8 cellular contexts compared by ENCODE assay signal in genomic region chr10:47553214-47553859, GRCh38. TPM values are rescaled to one million over a fixed set of nuclear protein-coding genes. Genes with fewer than 3 reads are reported as not detected.
DNase-seq lines count a peak whose midpoint lies in the region; ATAC-seq and TF ChIP-seq lines count a peak whose summit lies in the region.
"Not testable (repeated sequence)": the region's sequence is repeated elsewhere in the genome, so short reads cannot be mapped to it uniquely, and the experiment has no call there.

No MANE protein-coding gene starts in this region.

- peak; percentile 64 for TF ChIP-seq POLR2A in NB4 (IDR thresholded peaks at IDR 0.05; ENCODE audit: extremely low read depth, insufficient read length)
- not testable (repeated sequence) for TF ChIP-seq POLR2A in suprapubic skin (IDR thresholded peaks at IDR 0.05)

- H3K27ac ChIP-seq in SK-N-SH (ENCODE audit: low read depth in 2 of 2, low read length in 1 of 2) (peak overlapping the region; percentile 88 to 90), suprapubic skin (peak overlapping the region; percentile 92)

- H3K27me3 Mint-ChIP-seq in glutamatergic neuron (ENCODE audit: unreplicated experiment), result not testable (repeated sequence)

- H3K36me3 ChIP-seq in GM06990 (ENCODE audit: control insufficient read depth, insufficient read depth, low read length); SK-N-SH (replicated peaks in 1 of 2; ENCODE audit: control insufficient read depth in 1 of 2, insufficient read depth in 2 of 2, low read length in 1 of 2); suprapubic skin: not testable (repeated sequence)

- peaks cover 10% of the 10 kb centered on the region; the same call in 1 of the 2 replicates for H3K79me2 ChIP-seq in SK-N-SH (ENCODE audit: insufficient read depth)

- not testable (repeated sequence) for H3K27me3 ChIP-seq in GM06990 (replicated peaks; ENCODE audit: control insufficient read depth, insufficient read depth, low read length); SK-N-SH (ENCODE audit: insufficient read depth); suprapubic skin

- not testable (repeated sequence) for H3K4me1 ChIP-seq in SK-N-SH (ENCODE audit: control insufficient read depth in 1 of 2, insufficient read depth in 2 of 2, low read depth in 1 of 2, low read length in 1 of 2); suprapubic skin

- H3K9me3 Mint-ChIP-seq in activated naive CD4-positive, alpha-beta T cell treated with anti-CD3 and anti-CD28 coated beads, Interleukin-2, amount 50 U/mL, for 72 hours; glutamatergic neuron (ENCODE audit: unreplicated experiment): not testable (repeated sequence)

- not testable (repeated sequence) for H3K9me2 ChIP-seq in SK-N-SH

- ATAC-seq in HG02588 (IDR thresholded peaks at IDR 0.05; ENCODE audit: unreplicated experiment) (peak; percentile 82), omental fat pad (ENCODE audit: low FRiP score) (peak; percentile 87)
- peak; percentile 85 to 90 for ATAC-seq in activated naive CD4-positive, alpha-beta T cell treated with anti-CD3 and anti-CD28 coated beads, Interleukin-2, amount 50 U/mL, for 72 hours

- peaks cover 10% of the 10 kb centered on the region for H3F3A ChIP-seq in SK-N-SH (replicated peaks; ENCODE audit: insufficient read depth)

- peak overlapping the region; percentile 91 for H3K9ac ChIP-seq in SK-N-SH

- H3K36me3 Mint-ChIP-seq in activated naive CD4-positive, alpha-beta T cell treated with anti-CD3 and anti-CD28 coated beads, Interleukin-2, amount 50 U/mL, for 72 hours; glutamatergic neuron (ENCODE audit: unreplicated experiment): not testable (repeated sequence)

- not testable (repeated sequence) for TF ChIP-seq RAD21 in SK-N-SH (IDR thresholded peaks at IDR 0.05; ENCODE audit: low read length)

- peak overlapping the region; percentile 83 for H3K4me2 ChIP-seq in SK-N-SH

- peak overlapping the region; percentile 96 for H3K4me3 Mint-ChIP-seq in glutamatergic neuron (ENCODE audit: unreplicated experiment)

- TF ChIP-seq CTCF in GM06990 (IDR thresholded peaks at IDR 0.05; ENCODE audit: insufficient read depth, low read length, poor library complexity, severe bottlenecking); NB4 (IDR thresholded peaks at IDR 0.05; ENCODE audit: low read depth, low read length); SK-N-SH (IDR thresholded peaks at IDR 0.05); glutamatergic neuron (IDR thresholded peaks at IDR 0.05; ENCODE audit: partially characterized antibody, unreplicated experiment); omental fat pad (IDR thresholded peaks at IDR 0.05); suprapubic skin (IDR thresholded peaks at IDR 0.05): not testable (repeated sequence)

- TF ChIP-seq EP300 in SK-N-SH (IDR thresholded peaks at IDR 0.05; ENCODE audit: borderline replicate concordance in 1 of 2, low read depth in 1 of 2, low read length in 1 of 2); suprapubic skin (IDR thresholded peaks at IDR 0.05): not testable (repeated sequence)

- H3K4me1 Mint-ChIP-seq in glutamatergic neuron (ENCODE audit: low read depth, unreplicated experiment), result not testable (repeated sequence)

- H3K27ac Mint-ChIP-seq in activated naive CD4-positive, alpha-beta T cell treated with anti-CD3 and anti-CD28 coated beads, Interleukin-2, amount 50 U/mL, for 72 hours, result peak overlapping the region; percentile 91 to 97
- H3K27ac Mint-ChIP-seq in glutamatergic neuron (ENCODE audit: unreplicated experiment), result peak overlapping the region; percentile 98

- POLR2A ChIA-PET in SK-N-SH (lab: Yijun Ruan, JAX), result not testable (repeated sequence)

- peak overlapping the region; percentile 70; the same call in 1 of the 2 replicates for H2AFZ ChIP-seq in SK-N-SH (ENCODE audit: low read depth)

- 6% methylated on average over 7 of the region's 60 CpGs for WGBS in SK-N-SH (ENCODE audit: low lambda C conversion rate)
- WGBS in suprapubic skin, result under 1% methylated on average over 25 of the region's 60 CpGs

- not testable (repeated sequence) for H4K20me1 ChIP-seq in SK-N-SH (ENCODE audit: insufficient read depth)

- DNase-seq in GM06990 (ENCODE audit: extremely low read depth, insufficient read length) (peak; percentile 82), NB4 (ENCODE audit: low read depth) (peak; percentile 84), SK-N-SH (peak; percentile 68), glutamatergic neuron (peak; percentile 92), suprapubic skin (ENCODE audit: low spot score in 2 of 2) (peak; percentile 90 to 92)
- DNase-seq in activated naive CD4-positive, alpha-beta T cell treated with anti-CD3 and anti-CD28 coated beads, Interleukin-2, amount 50 U/mL, for 72 hours (ENCODE audit: low spot score in 2 of 2), result peak; percentile 74 to 83
- not testable (repeated sequence) for DNase-seq in omental fat pad (ENCODE audit: low spot score)

- H3K9me3 ChIP-seq in SK-N-SH, suprapubic skin: not testable (repeated sequence)

- CTCF ChIA-PET in SK-N-SH (lab: Yijun Ruan, JAX), result not testable (repeated sequence)

- peak overlapping the region; percentile 80 for H3K4me3 ChIP-seq in GM06990 (replicated peaks; ENCODE audit: low read depth, low read length)
- H3K4me3 ChIP-seq in NB4 (ENCODE audit: low read depth, low read length), result peak overlapping the region; percentile 77
- H3K4me3 ChIP-seq in SK-N-SH (ENCODE audit: low read depth in 2 of 2, low read length in 1 of 2), result peak overlapping the region; percentile 70 to 89
- H3K4me3 ChIP-seq in suprapubic skin, result peak overlapping the region; percentile 71

TF ChIP-seq in SK-N-SH, 30 proteins besides CTCF, POLR2A, EP300 and RAD21:
- peak; percentile 36 for TF ChIP-seq CHD2 (IDR thresholded peaks at IDR 0.05; ENCODE audit: low read length, partially characterized antibody)
- TF ChIP-seq TCF12 (IDR thresholded peaks at IDR 0.05), result peak; percentile 25; the same call in 1 of the 2 replicates
- peak; percentile 86 for TF ChIP-seq GABPA (IDR thresholded peaks at IDR 0.05; ENCODE audit: low read depth)
- 0 out of 2 replicates have a peak, but pooled peaks have one; percentile 39 for TF ChIP-seq MXI1 (IDR thresholded peaks at IDR 0.05; ENCODE audit: low read depth, low read length)
- peak; percentile 93 for TF ChIP-seq TAF1 (IDR thresholded peaks at IDR 0.05; ENCODE audit: borderline replicate concordance, low read depth, low read length)
- TF ChIP-seq POLR2AphosphoS5 (IDR thresholded peaks at IDR 0.05; ENCODE audit: low read depth, low read length), result peak; percentile 76
- TF ChIP-seq, protein P1, sequence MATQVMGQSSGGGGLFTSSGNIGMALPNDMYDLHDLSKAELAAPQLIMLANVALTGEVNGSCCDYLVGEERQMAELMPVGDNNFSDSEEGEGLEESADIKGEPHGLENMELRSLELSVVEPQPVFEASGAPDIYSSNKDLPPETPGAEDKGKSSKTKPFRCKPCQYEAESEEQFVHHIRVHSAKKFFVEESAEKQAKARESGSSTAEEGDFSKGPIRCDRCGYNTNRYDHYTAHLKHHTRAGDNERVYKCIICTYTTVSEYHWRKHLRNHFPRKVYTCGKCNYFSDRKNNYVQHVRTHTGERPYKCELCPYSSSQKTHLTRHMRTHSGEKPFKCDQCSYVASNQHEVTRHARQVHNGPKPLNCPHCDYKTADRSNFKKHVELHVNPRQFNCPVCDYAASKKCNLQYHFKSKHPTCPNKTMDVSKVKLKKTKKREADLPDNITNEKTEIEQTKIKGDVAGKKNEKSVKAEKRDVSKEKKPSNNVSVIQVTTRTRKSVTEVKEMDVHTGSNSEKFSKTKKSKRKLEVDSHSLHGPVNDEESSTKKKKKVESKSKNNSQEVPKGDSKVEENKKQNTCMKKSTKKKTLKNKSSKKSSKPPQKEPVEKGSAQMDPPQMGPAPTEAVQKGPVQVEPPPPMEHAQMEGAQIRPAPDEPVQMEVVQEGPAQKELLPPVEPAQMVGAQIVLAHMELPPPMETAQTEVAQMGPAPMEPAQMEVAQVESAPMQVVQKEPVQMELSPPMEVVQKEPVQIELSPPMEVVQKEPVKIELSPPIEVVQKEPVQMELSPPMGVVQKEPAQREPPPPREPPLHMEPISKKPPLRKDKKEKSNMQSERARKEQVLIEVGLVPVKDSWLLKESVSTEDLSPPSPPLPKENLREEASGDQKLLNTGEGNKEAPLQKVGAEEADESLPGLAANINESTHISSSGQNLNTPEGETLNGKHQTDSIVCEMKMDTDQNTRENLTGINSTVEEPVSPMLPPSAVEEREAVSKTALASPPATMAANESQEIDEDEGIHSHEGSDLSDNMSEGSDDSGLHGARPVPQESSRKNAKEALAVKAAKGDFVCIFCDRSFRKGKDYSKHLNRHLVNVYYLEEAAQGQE (IDR thresholded peaks at IDR 0.05; ENCODE audit: low read depth, low read length), result 0 out of 2 replicates have a peak, but pooled peaks have one; percentile 25
- TF ChIP-seq, protein P2, sequence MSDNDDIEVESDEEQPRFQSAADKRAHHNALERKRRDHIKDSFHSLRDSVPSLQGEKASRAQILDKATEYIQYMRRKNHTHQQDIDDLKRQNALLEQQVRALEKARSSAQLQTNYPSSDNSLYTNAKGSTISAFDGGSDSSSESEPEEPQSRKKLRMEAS (IDR thresholded peaks at IDR 0.05; ENCODE audit: low read depth), result peak; percentile 70; the same call in 1 of the 2 replicates

RNA-seq across cellular contexts. Expression of gene AGAP9, which starts 29.9 kb away (rescaled TPM):
- polyA plus RNA-seq in SK-N-SH (2012; rRNA removed), result 9.1 and 9.9 TPM in 2 replicates
- 1.9 and 2.7 TPM in 2 replicates for polyA plus RNA-seq in SK-N-SH (2012; cell fraction: cytosol; rRNA removed)
- 84.7 and 92.0 TPM in 2 replicates for polyA plus RNA-seq in SK-N-SH (2012; cell fraction: nucleus; rRNA removed)
- total RNA-seq in activated naive CD4-positive, alpha-beta T cell treated with anti-CD3 and anti-CD28 coated beads, Interleukin-2, amount 50 U/mL, for 72 hours, result 1 to 10 TPM; 4.4 to 6.1 TPM
- total RNA-seq in glutamatergic neuron (ENCODE audit: unreplicated experiment) (23.7 TPM), omental fat pad (10 to 100 TPM in 2 of 4 donors, 1 to 10 TPM in 2; 1.3 to 13.1 (median 10.4) TPM), suprapubic skin (10 to 100 TPM in 2 of 4 donors, 1 to 10 TPM in 2; 2.7 to 55.4 (median 11.0) TPM)
